Comparison of ENCODE assay signal across 31 cellular contexts in genomic region chr12:32362892-32363291, GRCh38.
"Had no signal": no experiment of that assay in that cellular context is flagged by ENCODE, and none has a peak within 500 bp of the region (broad histone marks: within the 10 kb centered on the region; RNA-seq: fewer than 3 reads in every experiment).

No MANE protein-coding gene starts in this region.

- H3K36me3 ChIP-seq: colonic mucosa, gastroesophageal sphincter, heart left ventricle, left lung, neutrophil, prostate gland, right atrium auricular region, suprapubic skin had no signal

- H3K79me2 ChIP-seq: hepatocyte had no signal

- H3K9me3 Mint-ChIP-seq: dendritic cell treated with granulocyte-macrophage colony-stimulating factor and Interleukin-4, amounts not matched to agents 40 ng/mL and 50 ng/mL, for 4 days; endodermal cell; mesothelial cell of epicardium; naive B cell; natural killer cell treated with Interleukin-12 subunit alpha and Interleukin-12 subunit beta and Interleukin-15 and Interleukin-18, amount 100 ng/mL, for 72 hours; neural crest cell; stimulated activated naive CD8-positive, alpha-beta T cell treated with anti-CD3 and anti-CD28 coated beads, Interleukin-15, amount 100 ng/mL, for 72 hours had no signal

- H3K9me3 ChIP-seq: colonic mucosa, gastroesophageal sphincter, heart left ventricle, left lung, mucosa of descending colon, neutrophil, prostate gland, right atrium auricular region, suprapubic skin had no signal

- H3K4me1 ChIP-seq: colonic mucosa, gastroesophageal sphincter, left lung, prostate gland, right atrium auricular region, suprapubic skin had no signal

- H3K36me3 Mint-ChIP-seq: mesothelial cell of epicardium; naive B cell; natural killer cell treated with Interleukin-12 subunit alpha and Interleukin-12 subunit beta and Interleukin-15 and Interleukin-18, amount 100 ng/mL, for 72 hours had no signal

- H3K27me3 ChIP-seq: colonic mucosa, foreskin keratinocyte, gastroesophageal sphincter, heart left ventricle, hepatocyte, left lung, neutrophil, right atrium auricular region, suprapubic skin had no signal

- H3K4me3 ChIP-seq: colonic mucosa, gastroesophageal sphincter, heart left ventricle, hepatocyte, left lung, mucosa of descending colon, prostate gland, right atrium auricular region, smooth muscle cell, suprapubic skin had no signal

- DNase-seq: colonic mucosa; effector CD8-positive, alpha-beta T cell; endodermal cell; foreskin keratinocyte; heart left ventricle; kidney; left lung; mesenchymal stem cell; mucosa of descending colon; naive B cell; stimulated activated CD4-positive, alpha-beta T cell treated with anti-CD3 and anti-CD28 coated beads, Interleukin-12 subunit alpha, Interleukin-12 subunit beta, amount 100 ng/mL, for 4 hours; stimulated activated CD4-positive, alpha-beta T cell treated with anti-CD3 and anti-CD28 coated beads, Interleukin-1b, Interleukin-23, amount 100 ng/mL, for 48 hours; stimulated activated CD4-positive, alpha-beta T cell treated with anti-CD3 and anti-CD28 coated beads, Interleukin-4, amount 100 ng/mL, for 1 hour; stimulated activated CD8-positive, alpha-beta memory T cell treated with anti-CD3 and anti-CD28 coated beads, Interleukin-4, amount 100 ng/mL, for 48 hours; stimulated activated naive CD4-positive, alpha-beta T cell; stimulated activated naive CD8-positive, alpha-beta T cell treated with anti-CD3 and anti-CD28 coated beads, Interleukin-15, amount 100 ng/mL, for 72 hours; trophoblast cell had no signal

- H3K27ac ChIP-seq: colonic mucosa, epithelial cell of prostate, foreskin keratinocyte, gastroesophageal sphincter, heart left ventricle, hepatocyte, left lung, neutrophil, prostate gland, right atrium auricular region, suprapubic skin had no signal

- H3K27me3 Mint-ChIP-seq: dendritic cell treated with granulocyte-macrophage colony-stimulating factor and Interleukin-4, amounts not matched to agents 40 ng/mL and 50 ng/mL, for 4 days; naive B cell; natural killer cell treated with Interleukin-12 subunit alpha and Interleukin-12 subunit beta and Interleukin-15 and Interleukin-18, amount 100 ng/mL, for 72 hours; stimulated activated naive CD8-positive, alpha-beta T cell treated with anti-CD3 and anti-CD28 coated beads, Interleukin-15, amount 100 ng/mL, for 72 hours had no signal

- H3K4me3 Mint-ChIP-seq: dendritic cell treated with granulocyte-macrophage colony-stimulating factor and Interleukin-4, amounts not matched to agents 40 ng/mL and 50 ng/mL, for 4 days; endodermal cell; mesothelial cell of epicardium; naive B cell; natural killer cell treated with Interleukin-12 subunit alpha and Interleukin-12 subunit beta and Interleukin-15 and Interleukin-18, amount 100 ng/mL, for 72 hours; neural crest cell; stimulated activated naive CD8-positive, alpha-beta T cell treated with anti-CD3 and anti-CD28 coated beads, Interleukin-15, amount 100 ng/mL, for 72 hours had no signal

- H3K4me1 Mint-ChIP-seq: naive B cell; stimulated activated naive CD8-positive, alpha-beta T cell treated with anti-CD3 and anti-CD28 coated beads, Interleukin-15, amount 100 ng/mL, for 72 hours had no signal

- H3K27ac Mint-ChIP-seq: dendritic cell treated with granulocyte-macrophage colony-stimulating factor and Interleukin-4, amounts not matched to agents 40 ng/mL and 50 ng/mL, for 4 days; mesothelial cell of epicardium; natural killer cell treated with Interleukin-12 subunit alpha and Interleukin-12 subunit beta and Interleukin-15 and Interleukin-18, amount 100 ng/mL, for 72 hours had no signal

- FAIRE-seq: kidney had no signal

- H3K4me2 ChIP-seq: hepatocyte, smooth muscle cell had no signal

- ATAC-seq: esophagus mucosa; foreskin keratinocyte; gastroesophageal sphincter; heart left ventricle; left lung; mucosa of descending colon; natural killer cell treated with Interleukin-12 subunit alpha and Interleukin-12 subunit beta and Interleukin-15 and Interleukin-18, amount 100 ng/mL, for 72 hours; sciatic nerve; stimulated activated naive CD8-positive, alpha-beta T cell treated with anti-CD3 and anti-CD28 coated beads, Interleukin-15, amount 100 ng/mL, for 72 hours had no signal

- H2AFZ ChIP-seq: hepatocyte had no signal
